In the genomic region with DNA sequence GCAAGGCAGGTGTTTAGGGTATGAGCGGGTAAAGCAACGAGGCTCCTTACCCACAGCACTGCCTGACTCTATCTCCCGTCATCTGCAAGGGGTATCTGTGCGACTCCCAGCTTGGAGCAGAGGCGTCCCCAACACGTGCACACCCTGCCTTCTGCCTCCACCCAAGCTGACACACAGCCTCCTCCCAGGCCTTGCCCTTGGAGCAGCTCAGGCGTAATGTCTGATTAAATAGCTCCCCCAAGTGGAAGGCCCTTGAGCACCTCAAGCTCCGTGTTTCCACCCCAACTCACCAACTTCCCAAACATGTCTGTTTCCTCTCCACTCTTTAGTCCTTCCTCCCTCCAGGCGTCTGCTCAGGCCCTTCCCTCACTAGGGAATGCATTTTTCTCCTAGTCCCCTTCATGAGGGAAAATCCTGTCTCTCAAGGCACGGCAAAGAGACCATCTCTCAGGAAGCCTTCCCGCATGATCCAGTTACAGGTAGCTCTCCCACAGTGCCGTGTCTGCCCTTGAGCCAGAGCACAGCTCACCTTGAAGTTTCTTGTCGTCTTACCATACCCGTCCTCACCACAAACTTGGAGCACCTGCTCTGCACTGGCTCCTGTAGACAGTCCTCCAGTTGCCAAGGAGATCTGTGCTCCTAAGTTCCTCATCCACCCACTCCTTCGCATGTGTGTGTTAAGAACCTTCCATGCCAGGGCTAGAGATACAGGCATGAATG, we compare ENCODE assay signal across 9 cellular contexts. TPM values are rescaled to one million over a fixed set of nuclear protein-coding genes. Genes with fewer than 3 reads are reported as not detected.
DNase-seq lines count a peak whose midpoint lies in the region; ATAC-seq and TF ChIP-seq lines count a peak whose summit lies in the region.
"Had no signal": no experiment of that assay in that cellular context is flagged by ENCODE, and none has a peak within 500 bp of the region (broad histone marks: within the 10 kb centered on the region; RNA-seq: fewer than 3 reads in every experiment).

No MANE protein-coding gene starts in this region.

- no peaks in the 10 kb centered on the region for H3K9me3 ChIP-seq in SJCRH30 (replicated peaks)

- no peaks in the 10 kb centered on the region for H3K36me3 ChIP-seq in SJCRH30

- no peaks in the 10 kb centered on the region for H3K4me1 ChIP-seq in SJCRH30

- peak; percentile 98 for ATAC-seq in esophagus mucosa
- no peak for ATAC-seq in HG02610 (IDR thresholded peaks at IDR 0.05; ENCODE audit: unreplicated experiment)
- ATAC-seq in GM19035 (IDR thresholded peaks at IDR 0.05; ENCODE audit: unreplicated experiment) = no peak

- no peaks in the 10 kb centered on the region for H3K27me3 ChIP-seq in HL-60 (ENCODE audit: insufficient read depth, poor library complexity, severe bottlenecking)
- no peaks in the 10 kb centered on the region for H3K27me3 ChIP-seq in SJCRH30

- H3K27ac ChIP-seq in HL-60 (replicated peaks) = no peak overlapping the region
- H3K27ac ChIP-seq in SJCRH30 = no peak overlapping the region

- peak; percentile 72 for TF ChIP-seq CTCF in HL-60 (IDR thresholded peaks at IDR 0.05; ENCODE audit: insufficient read depth, low read length)

- H3K4me3 ChIP-seq in HL-60 (replicated peaks; ENCODE audit: insufficient read depth, low read length) (no peak overlapping the region), SJCRH30 (no peak overlapping the region)

- DNase-seq in DMS53 treated with DMSO at 0.1 percent for 48 hours (lab: John Stamatoyannopoulos, UW; ENCODE audit: unreplicated experiment) = peak; percentile 1
- DNase-seq in HL-60 (ENCODE audit: low read depth in 1 of 2, low spot score in 1 of 2) = peak; percentile 36 to 67
- DNase-seq in SJCRH30 = peak; percentile 40 to 62
- DNase-seq in mucosa of gallbladder (ENCODE audit: low spot score) = peak; percentile 57
- no peak for DNase-seq in stimulated activated CD4-positive, alpha-beta T cell treated with anti-CD3 and anti-CD28 coated beads, Interleukin-1b, Interleukin-23, amount 100 ng/mL, for 48 hours

RNA-seq across cellular contexts. Expression of a gene that starts 15.8 kb away (rescaled TPM):
- total RNA-seq in SJCRH30 (2014; rRNA removed; shearing (Covaris generic)) = not detected in 2 replicates
- total RNA-seq in esophagus mucosa = 24.0 TPM
- total RNA-seq in mucosa of gallbladder = 8.1 TPM

RNA-seq across cellular contexts. Expression of a gene that starts 48.8 kb away (rescaled TPM):
- total RNA-seq in SJCRH30 (2014; rRNA removed; shearing (Covaris generic)) = not detected in 2 replicates
- total RNA-seq in esophagus mucosa (0.44 TPM), mucosa of gallbladder (0.20 TPM)
- total RNA-seq: T-helper 2 cell treated with Interferon-gamma antibody and Interleukin-4, amounts not matched to agents 100 ng/mL and 5 ng/mL, for 36 hours had no signal
